ENCODE assay signal across 18 cellular contexts in the genomic region with DNA sequence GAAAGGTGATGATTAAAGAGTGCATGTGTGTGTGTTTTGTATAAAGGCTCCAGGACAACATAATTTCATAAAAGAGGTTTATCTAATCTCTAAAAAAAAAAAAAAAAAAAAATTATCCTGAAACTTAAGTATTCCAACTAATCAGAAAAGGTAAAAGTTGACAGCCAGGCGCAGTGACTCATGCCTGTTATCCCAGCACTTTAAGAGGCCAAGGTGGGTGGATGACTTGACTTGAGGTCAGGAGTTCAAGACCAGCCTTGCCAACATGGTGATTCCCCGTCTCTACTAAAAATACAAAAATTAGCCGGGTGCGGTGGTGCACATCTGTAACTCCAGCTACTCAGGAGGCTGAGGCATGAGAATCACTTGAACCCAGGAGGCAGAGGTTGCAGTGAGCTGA.
DNase-seq lines count a peak whose midpoint lies in the region; TF ChIP-seq lines count a peak whose summit lies in the region.
"Had no signal": no experiment of that assay in that cellular context is flagged by ENCODE, and none has a peak within 500 bp of the region (broad histone marks: within the 10 kb centered on the region; RNA-seq: fewer than 3 reads in every experiment).

No MANE protein-coding gene starts in this region.

- no peak overlapping the region for H3K9ac ChIP-seq in mammary epithelial cell (ENCODE audit: insufficient read depth, low read length)

- H3K4me3 ChIP-seq in breast epithelium (no peak overlapping the region), mammary epithelial cell (replicated peaks in 1 of 3; ENCODE audit: insufficient read depth in 1 of 3, low read depth in 2 of 3, low read length in 3 of 3) (no peak overlapping the region)
- H3K4me3 ChIP-seq: A549, HAP-1 had no signal

- H3K4me1 ChIP-seq in breast epithelium (no peaks in the 10 kb centered on the region), mammary epithelial cell (ENCODE audit: insufficient read depth, low read length) (no peaks in the 10 kb centered on the region)
- H3K4me1 ChIP-seq: A549 had no signal

- no peak overlapping the region for H2AFZ ChIP-seq in mammary epithelial cell (ENCODE audit: low read depth, low read length)

- no peak for TF ChIP-seq POLR2A in breast epithelium (IDR thresholded peaks at IDR 0.05)

- TF ChIP-seq CTCF in MCF 10A (IDR thresholded peaks at IDR 0.05; ENCODE audit: unreplicated experiment) (no peak), breast epithelium (IDR thresholded peaks at IDR 0.05) (no peak), mammary epithelial cell (conservative IDR thresholded peaks at IDR 0.05 in 1 of 2, IDR thresholded peaks at IDR 0.05 in 1 of 2; ENCODE audit: extremely low read depth in 1 of 2, insufficient read depth in 1 of 2, low read depth in 1 of 2, low read length in 2 of 2) (no peak)

- intact Hi-C loops in MCF 10A (cut with micrococcal nuclease) (no loop called here), breast epithelium (cut with DNase I; ENCODE audit: low total_unique reads) (no loop called here), mammary epithelial cell (cut with micrococcal nuclease) (no loop called here)

- H3K27me3 ChIP-seq in breast epithelium (no peaks in the 10 kb centered on the region), mammary epithelial cell (ENCODE audit: insufficient read depth, low read length) (no peaks in the 10 kb centered on the region)

- CTCF ChIA-PET in MCF 10A (lab: Yijun Ruan, JAX): interaction anchor here (0.5 kb wide), 1 partner anchor 37 kb away, joined by 5 read pairs; no protein-coding TSS in a partner anchor
- CTCF ChIA-PET in mammary epithelial cell (lab: Charles Lee; ENCODE audit: low non-redundant PET): no interaction called here

- no peak overlapping the region for H3K4me2 ChIP-seq in mammary epithelial cell (ENCODE audit: insufficient read depth, low read depth, low read length)
- H3K4me2 ChIP-seq: A549 had no signal

- no peaks in the 10 kb centered on the region for H4K20me1 ChIP-seq in mammary epithelial cell (ENCODE audit: insufficient read depth, low read length)

- BruUV-seq in MCF 10A (replicated peaks; lab: Mats Ljungman, UMichigan) (no TSS peak), mammary epithelial cell (replicated peaks; lab: Mats Ljungman, UMichigan) (no TSS peak)

- H3K4me1 Mint-ChIP-seq in MCF 10A (ENCODE audit: insufficient read depth, unreplicated experiment): no peaks in the 10 kb centered on the region
- H3K4me1 Mint-ChIP-seq: CD4-positive, alpha-beta memory T cell had no signal

- in situ Hi-C loops in mammary epithelial cell (cut with MboI; ENCODE audit: low sequenced_read_pairs in 2 of 2): no loop called here

- DNase-seq in MCF 10A (ENCODE audit: unreplicated experiment): peak; percentile 8
- no peak for DNase-seq in breast epithelium (ENCODE audit: low spot score in 2 of 2)
- peak; percentile 5 for DNase-seq in HT1080 (ENCODE audit: low read depth)
- peak; percentile 2 for DNase-seq in mammary epithelial cell
- no peak for DNase-seq in NCI-H1105 (lab: John Stamatoyannopoulos, UW)
- DNase-seq in COR-L47 (lab: John Stamatoyannopoulos, UW): no peak
- DNase-seq in NCI-H1092 (lab: John Stamatoyannopoulos, UW): no peak
- DNase-seq: 8988T; ACHN; AML-193; C1 segment of cervical spinal cord; CD4-positive, alpha-beta memory T cell; DMS153; DND-41; GOT3; HFFc6 had no signal

- no peaks in the 10 kb centered on the region for H3K9me3 ChIP-seq in breast epithelium
- no peaks in the 10 kb centered on the region for H3K9me3 ChIP-seq in mammary epithelial cell (replicated peaks; ENCODE audit: insufficient read depth, low read length)
- H3K9me3 ChIP-seq: A549, HAP-1 had no signal

- H3K27ac ChIP-seq in breast epithelium (no peak overlapping the region), mammary epithelial cell (ENCODE audit: insufficient read depth, low read depth, low read length) (no peak overlapping the region)
- H3K27ac ChIP-seq: A549 had no signal

- no peaks in the 10 kb centered on the region for H3K36me3 Mint-ChIP-seq in MCF 10A (ENCODE audit: insufficient read depth, unreplicated experiment)
- H3K36me3 Mint-ChIP-seq: CD4-positive, alpha-beta memory T cell had no signal

- H3K9me3 Mint-ChIP-seq in MCF 10A (ENCODE audit: unreplicated experiment): peaks cover 7% of the 10 kb centered on the region

- no peaks in the 10 kb centered on the region for H3K79me2 ChIP-seq in mammary epithelial cell (ENCODE audit: insufficient read depth, low read length)

- H3K36me3 ChIP-seq in breast epithelium: no peaks in the 10 kb centered on the region
- H3K36me3 ChIP-seq in mammary epithelial cell (ENCODE audit: insufficient read depth, low read length): no peaks in the 10 kb centered on the region
- H3K36me3 ChIP-seq: HAP-1 had no signal

- POLR2A ChIA-PET in MCF 10A (lab: Yijun Ruan, JAX): no interaction called here

- no peak overlapping the region for H3K27ac Mint-ChIP-seq in MCF 10A (ENCODE audit: low read depth, unreplicated experiment)
- H3K27ac Mint-ChIP-seq: CD4-positive, alpha-beta memory T cell; HFFc6 had no signal

- dilution Hi-C loops in mammary epithelial cell (cut with HindIII; ENCODE audit: low sequenced_read_pairs): no loop called here

- 52% methylated on average over 4 of the region's 4 CpGs for WGBS in mammary epithelial cell (ENCODE audit: low coverage, missing lambda C conversion rate)

- H3K27me3 Mint-ChIP-seq in MCF 10A (ENCODE audit: insufficient read depth, unreplicated experiment): no peaks in the 10 kb centered on the region
- H3K27me3 Mint-ChIP-seq: CD4-positive, alpha-beta memory T cell had no signal

- H3K4me3 Mint-ChIP-seq in MCF 10A (ENCODE audit: unreplicated experiment): no peak overlapping the region
- H3K4me3 Mint-ChIP-seq: CD4-positive, alpha-beta memory T cell; HFFc6 had no signal

Comparison
In these comparisons a context has a peak if more than half of its experiments do, and no peak if none do; other contexts are left out.
1. DNase-seq: peak in MCF 10A (single experiment), HT1080 (single experiment) and mammary epithelial cell (single experiment); none in breast epithelium (0 of 2), NCI-H1105 (single experiment), COR-L47 (single experiment) and NCI-H1092 (single experiment).